In genomic region chr5:151156732-151157402, GRCh38 we compare ENCODE assay signal across 9 cellular contexts. TPM values are rescaled to one million over a fixed set of nuclear protein-coding genes. Genes with fewer than 3 reads are reported as not detected.
DNase-seq lines count a peak whose midpoint lies in the region; FAIRE-seq and TF ChIP-seq lines count a peak whose summit lies in the region.
"Had no signal": no experiment of that assay in that cellular context is flagged by ENCODE, and none has a peak within 500 bp of the region (broad histone marks: within the 10 kb centered on the region; RNA-seq: fewer than 3 reads in every experiment).

No MANE protein-coding gene starts in this region.

- H3K27me3 ChIP-seq in stomach smooth muscle (ENCODE audit: control insufficient read depth in 1 of 2, insufficient read depth in 2 of 2, low read length in 2 of 2) = no peaks in the 10 kb centered on the region

- peak overlapping the region; percentile 86 for H3K4me3 ChIP-seq in LNCaP clone FGC (ENCODE audit: low read depth, low read length)
- H3K4me3 ChIP-seq in astrocyte of the spinal cord (ENCODE audit: low read depth, low read length) = peak overlapping the region; percentile 84
- peak overlapping the region; percentile 64 to 78 for H3K4me3 ChIP-seq in kidney (ENCODE audit: low read length in 2 of 2)
- H3K4me3 ChIP-seq in stomach smooth muscle (ENCODE audit: low read length in 2 of 2) = peak overlapping the region; percentile 90 to 95

- intact Hi-C loops in kidney (cut with DNase I) = no loop called here

- peaks cover 18 to 27% of the 10 kb centered on the region in 2 donors for H3K4me1 ChIP-seq in kidney (ENCODE audit: control insufficient read depth in 1 of 2, insufficient read depth in 1 of 2, low read depth in 1 of 2, low read length in 2 of 2)
- H3K4me1 ChIP-seq in stomach smooth muscle (ENCODE audit: control insufficient read depth, insufficient read depth, low read length) = peaks cover 47% of the 10 kb centered on the region

- H3K9me3 ChIP-seq in kidney (ENCODE audit: control insufficient read depth in 1 of 2, low read length in 2 of 2) (no peaks in the 10 kb centered on the region), stomach smooth muscle (ENCODE audit: control insufficient read depth in 2 of 2, low read length in 2 of 2) (no peaks in the 10 kb centered on the region)

- DNase-seq in DMS53 (lab: John Stamatoyannopoulos, UW) = peak; percentile 13
- DNase-seq in DMS53 treated with DMSO at 0.1 percent for 48 hours (lab: John Stamatoyannopoulos, UW; ENCODE audit: unreplicated experiment) = no peak
- no peak for DNase-seq in LNCaP clone FGC (ENCODE audit: low read depth)
- peak; percentile 23 for DNase-seq in astrocyte of the spinal cord (ENCODE audit: low read depth, low spot score)
- no peak for DNase-seq in kidney
- DNase-seq in amniotic stem cell (lab: John Stamatoyannopoulos, UW) = no peak
- DNase-seq in NOMO-1 treated with dmso at 0.1 percent for 144 hours (lab: John Stamatoyannopoulos, UW; ENCODE audit: unreplicated experiment) = no peak

- in situ Hi-C loops in astrocyte of the spinal cord (cut with HindIII; ENCODE audit: low sequenced_read_pairs) = no loop called here

- H3K27ac ChIP-seq in kidney (ENCODE audit: low read depth in 2 of 2, low read length in 2 of 2) = peak overlapping the region; percentile 77 to 90
- peak overlapping the region; percentile 91 for H3K27ac ChIP-seq in stomach smooth muscle (ENCODE audit: low read length)

- H3K9ac ChIP-seq in kidney (ENCODE audit: low read length in 2 of 2) (peak overlapping the region; percentile 56 to 72), stomach smooth muscle (ENCODE audit: low read length in 2 of 2) (peak overlapping the region; percentile 90 to 91)

- no peak for TF ChIP-seq CTCF in LNCaP clone FGC (IDR thresholded peaks at IDR 0.05; ENCODE audit: control insufficient read depth, extremely low read depth, insufficient read depth)
- no peak for TF ChIP-seq CTCF in astrocyte of the spinal cord (IDR thresholded peaks at IDR 0.05; ENCODE audit: low read depth, low read length)
- TF ChIP-seq CTCF in kidney (IDR thresholded peaks at IDR 0.05; ENCODE audit: borderline replicate concordance, extremely low read depth, insufficient read depth) = no peak

- no peak for FAIRE-seq in kidney (lab: Jason Lieb, UNC)
- FAIRE-seq: A204.1 had no signal

- H3K36me3 ChIP-seq in kidney (ENCODE audit: control insufficient read depth in 1 of 2, insufficient read depth in 2 of 2, low read length in 2 of 2) (no peaks in the 10 kb centered on the region), stomach smooth muscle (ENCODE audit: control insufficient read depth in 2 of 2, insufficient read depth in 2 of 2, low read length in 2 of 2) (peaks cover 0 to 2% of the 10 kb centered on the region in 2 donors)

RNA-seq across cellular contexts. Expression of gene ANXA6, which starts 0.7 kb away (rescaled TPM):
- total RNA-seq in kidney = 107 TPM
- polyA plus RNA-seq in kidney (ENCODE audit: insufficient read depth, low read depth, low replicate concordance) = 183 TPM

Comparison
In these comparisons a context has a peak if more than half of its experiments do, and no peak if none do; other contexts are left out.
1. DNase-seq: peak in DMS53 (single experiment) and astrocyte of the spinal cord (single experiment); none in DMS53 treated with DMSO at 0.1 percent for 48 hours (single experiment), LNCaP clone FGC (single experiment), kidney (single experiment), amniotic stem cell (single experiment) and NOMO-1 treated with dmso at 0.1 percent for 144 hours (single experiment).
2. Peak in every context shown above with its lines, with median percentiles within 50 percentile points of each other: H3K4me3 ChIP-seq.